Comparison of ENCODE assay signal across 17 cellular contexts in the genomic region with DNA sequence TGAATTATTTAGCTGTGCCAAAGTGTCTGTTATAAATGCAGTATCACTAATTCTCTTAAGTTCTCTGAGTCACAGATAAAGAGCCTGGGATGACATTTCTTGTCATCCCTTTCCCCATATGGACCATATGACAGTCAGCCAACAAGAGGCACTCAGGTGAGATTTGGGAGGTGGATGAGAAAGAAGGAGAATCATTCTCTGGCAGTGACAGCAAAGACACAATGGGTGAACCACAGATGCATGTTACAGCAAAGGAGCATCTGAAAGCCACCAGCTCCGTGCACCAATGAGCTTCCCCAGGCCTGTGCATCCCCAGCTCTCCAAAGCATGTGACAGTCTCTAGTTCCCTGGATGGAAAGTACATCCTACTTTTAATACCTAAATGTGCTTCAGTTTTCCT. TPM values are rescaled to one million over a fixed set of nuclear protein-coding genes. Genes with fewer than 3 reads are reported as not detected.
DNase-seq lines count a peak whose midpoint lies in the region; ATAC-seq and TF ChIP-seq lines count a peak whose summit lies in the region.
"Had no signal": no experiment of that assay in that cellular context is flagged by ENCODE, and none has a peak within 500 bp of the region (broad histone marks: within the 10 kb centered on the region; RNA-seq: fewer than 3 reads in every experiment).

No MANE protein-coding gene starts in this region.

- H3K4me1 Mint-ChIP-seq in activated T-cell treated with anti-CD3 and anti-CD28 coated beads, Interleukin-2, amount 50 U/mL, for 24 hours (ENCODE audit: low read depth): peaks cover 60% of the 10 kb centered on the region
- peaks cover 25 to 30% of the 10 kb centered on the region in 2 donors for H3K4me1 Mint-ChIP-seq in natural killer cell

- H3K9ac ChIP-seq in colonic mucosa (ENCODE audit: low read depth in 2 of 2, low read length in 2 of 2): no peak overlapping the region
- H3K9ac ChIP-seq: GM23248 had no signal

- H3K4me1 ChIP-seq in colonic mucosa: no peaks in the 10 kb centered on the region
- H3K4me1 ChIP-seq: gastroesophageal sphincter, SJSA1, transverse colon had no signal

- no peaks in the 10 kb centered on the region for H3K36me3 ChIP-seq in colonic mucosa
- H3K36me3 ChIP-seq: cardiac muscle cell, gastroesophageal sphincter, SJSA1, transverse colon had no signal

- intact Hi-C loops in natural killer cell (cut with micrococcal nuclease): no loop called here
- intact Hi-C loops in colonic mucosa (cut with DNase I): no loop called here

- H3K27me3 ChIP-seq in colonic mucosa: no peaks in the 10 kb centered on the region
- H3K27me3 ChIP-seq: cardiac muscle cell, gastroesophageal sphincter, SJSA1, transverse colon had no signal

- peak overlapping the region; percentile 86 for H3K27ac Mint-ChIP-seq in activated T-cell treated with anti-CD3 and anti-CD28 coated beads, Interleukin-2, amount 50 U/mL, for 24 hours
- peak overlapping the region; percentile 70 to 71 for H3K27ac Mint-ChIP-seq in natural killer cell

- no peak overlapping the region for H3K4me3 ChIP-seq in colonic mucosa
- H3K4me3 ChIP-seq: cardiac muscle cell, gastroesophageal sphincter, GM23248, SJSA1, transverse colon had no signal

- ATAC-seq in GM21447 (IDR thresholded peaks at IDR 0.05; ENCODE audit: unreplicated experiment) (peak; percentile 61), HG03460 (IDR thresholded peaks at IDR 0.05; ENCODE audit: unreplicated experiment) (peak; percentile 62), natural killer cell (no peak)
- ATAC-seq: gastroesophageal sphincter had no signal

- H3K27me3 Mint-ChIP-seq in activated T-cell treated with anti-CD3 and anti-CD28 coated beads, Interleukin-2, amount 50 U/mL, for 24 hours: no peaks in the 10 kb centered on the region
- H3K27me3 Mint-ChIP-seq in natural killer cell (ENCODE audit: low read depth in 2 of 2): no peaks in the 10 kb centered on the region

- no peak overlapping the region for H3K27ac ChIP-seq in colonic mucosa
- H3K27ac ChIP-seq: cardiac muscle cell, gastroesophageal sphincter, GM23248, SJSA1, transverse colon had no signal

- no peaks in the 10 kb centered on the region for H3K9me3 ChIP-seq in colonic mucosa
- H3K9me3 ChIP-seq: gastroesophageal sphincter, SJSA1, transverse colon had no signal

- DNase-seq in activated T-cell treated with anti-CD3 and anti-CD28 coated beads, Interleukin-2, amount 50 U/mL, for 24 hours: no peak
- DNase-seq in activated T-cell treated with anti-CD3 and anti-CD28 coated beads, Interleukin-2, amount 50 U/mL, for 48 hours: no peak
- DNase-seq in natural killer cell (no peak), colonic mucosa (no peak), nucleus accumbens (lab: John Stamatoyannopoulos, UW) (no peak), DMS153 (lab: John Stamatoyannopoulos, UW) (no peak)
- DNase-seq: GM23248, midbrain, MM.1S, NCI-H2107, transverse colon had no signal

- H3K4me3 Mint-ChIP-seq in activated T-cell treated with anti-CD3 and anti-CD28 coated beads, Interleukin-2, amount 50 U/mL, for 24 hours: no peak overlapping the region
- H3K4me3 Mint-ChIP-seq in natural killer cell: no peak overlapping the region

- peaks cover 31% of the 10 kb centered on the region for H3K36me3 Mint-ChIP-seq in activated T-cell treated with anti-CD3 and anti-CD28 coated beads, Interleukin-2, amount 50 U/mL, for 24 hours (ENCODE audit: low read depth)
- H3K36me3 Mint-ChIP-seq in natural killer cell: peaks cover 10% of the 10 kb centered on the region

- peaks cover 22% of the 10 kb centered on the region for H3K9me3 Mint-ChIP-seq in activated T-cell treated with anti-CD3 and anti-CD28 coated beads, Interleukin-2, amount 50 U/mL, for 24 hours
- peaks cover 0 to 2% of the 10 kb centered on the region in 2 donors for H3K9me3 Mint-ChIP-seq in natural killer cell

- TF ChIP-seq CTCF in natural killer cell (IDR thresholded peaks at IDR 0.05): no peak
- no peak for TF ChIP-seq CTCF in colonic mucosa (IDR thresholded peaks at IDR 0.05)

RNA-seq across cellular contexts. Expression of a gene that starts 10.8 kb away (rescaled TPM):
- total RNA-seq in natural killer cell (100 to 1,000 TPM in 1 of 3 donors, 10 to 100 TPM in 2; 39.7 to 100 (median 51.9) TPM), colonic mucosa (1 to 10 TPM; 4.8 to 7.1 TPM)
- total RNA-seq: GM23248, SJSA1 had no signal

RNA-seq across cellular contexts. Expression of a gene that starts 54.2 kb away (rescaled TPM):
- total RNA-seq in natural killer cell: 100 to 1,000 TPM; 105 to 215 (median 124) TPM
- total RNA-seq in colonic mucosa: 10 to 100 TPM in 1 of 2 donors, 1 to 10 TPM in 1; 6.6 to 12.7 TPM
- total RNA-seq: GM23248, HT1080, SJSA1 had no signal

Comparison
In these comparisons a context has a peak if more than half of its experiments do, and no peak if none do; other contexts are left out.
1. ATAC-seq: peak in GM21447 (single experiment) and HG03460 (single experiment); none in natural killer cell (0 of 3).
2. RNA of a gene that starts 10.8 kb away (total RNA-seq): 39.7 to 100 TPM in natural killer cell; 4.8 to 7.1 TPM in colonic mucosa; every median in the first group is over 4 times any median in the second.
3. RNA of a gene that starts 54.2 kb away (total RNA-seq): 105 to 215 TPM in natural killer cell; 6.6 to 12.7 TPM in colonic mucosa; every median in the first group is over 4 times any median in the second.